Comparison of ENCODE assay signal across 23 cellular contexts in the genomic region with DNA sequence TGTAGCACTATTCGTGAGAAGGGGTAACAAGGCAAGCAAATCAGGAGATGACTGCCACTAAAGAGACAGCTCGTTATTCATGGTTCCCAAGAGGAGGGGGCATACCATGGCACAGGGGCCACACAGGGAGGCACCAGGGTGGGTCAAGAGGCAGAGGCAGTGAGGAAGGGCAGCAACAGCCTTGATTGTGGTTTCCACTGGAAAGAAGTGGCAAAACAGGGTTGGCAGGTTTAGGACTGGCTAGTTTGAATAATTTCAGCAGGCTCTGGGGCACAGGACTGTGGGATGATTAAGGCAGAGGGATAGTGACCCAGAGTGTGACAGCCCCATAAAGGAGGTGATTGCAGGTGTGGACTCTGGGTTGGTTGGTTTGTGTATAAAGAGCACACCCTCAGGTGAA.
DNase-seq lines count a peak whose midpoint lies in the region; ATAC-seq and TF ChIP-seq lines count a peak whose summit lies in the region.
"Had no signal": no experiment of that assay in that cellular context is flagged by ENCODE, and none has a peak within 500 bp of the region (broad histone marks: within the 10 kb centered on the region; RNA-seq: fewer than 3 reads in every experiment).

No MANE protein-coding gene starts in this region.

- no peak overlapping the region for H2AFZ ChIP-seq in mammary epithelial cell (ENCODE audit: low read depth, low read length)
- H2AFZ ChIP-seq: GM23338 had no signal

- CTCF ChIA-PET in mammary epithelial cell (lab: Charles Lee; ENCODE audit: low non-redundant PET) (no interaction called here), MCF 10A (lab: Yijun Ruan, JAX) (no interaction called here)

- H3K79me2 ChIP-seq in mammary epithelial cell (ENCODE audit: insufficient read depth, low read length) = no peaks in the 10 kb centered on the region

- POLR2A ChIA-PET in MCF 10A (lab: Yijun Ruan, JAX) = no interaction called here

- no peak overlapping the region for H3K27ac Mint-ChIP-seq in MCF 10A (ENCODE audit: low read depth, unreplicated experiment)
- H3K27ac Mint-ChIP-seq: CD4-positive, alpha-beta T cell; GM23338 had no signal

- ATAC-seq in mucosa of descending colon = no peak
- ATAC-seq in HG02588 (IDR thresholded peaks at IDR 0.05; ENCODE audit: unreplicated experiment) = no peak
- ATAC-seq: GM12878, GM23338, K562 had no signal

- H3K36me3 ChIP-seq in mammary epithelial cell (ENCODE audit: insufficient read depth, low read length) (no peaks in the 10 kb centered on the region), mucosa of descending colon (ENCODE audit: low read depth) (no peaks in the 10 kb centered on the region)
- H3K36me3 ChIP-seq: BLaER1, HAP-1 had no signal

- peaks cover 6% of the 10 kb centered on the region for H3K27me3 ChIP-seq in mammary epithelial cell (ENCODE audit: insufficient read depth, low read length)
- H3K27me3 ChIP-seq: BLaER1 had no signal

- no peak for TF ChIP-seq CTCF in mammary epithelial cell (conservative IDR thresholded peaks at IDR 0.05 in 1 of 2, IDR thresholded peaks at IDR 0.05 in 1 of 2; ENCODE audit: extremely low read depth in 1 of 2, insufficient read depth in 1 of 2, low read depth in 1 of 2, low read length in 2 of 2)
- no peak for TF ChIP-seq CTCF in MCF 10A (IDR thresholded peaks at IDR 0.05; ENCODE audit: unreplicated experiment)
- no peak for TF ChIP-seq CTCF in mucosa of descending colon (IDR thresholded peaks at IDR 0.05)

- H3K36me3 Mint-ChIP-seq in MCF 10A (ENCODE audit: insufficient read depth, unreplicated experiment) = no peaks in the 10 kb centered on the region

- H3K9me3 ChIP-seq in mammary epithelial cell (replicated peaks; ENCODE audit: insufficient read depth, low read length) = no peaks in the 10 kb centered on the region
- H3K9me3 ChIP-seq in mucosa of descending colon = no peaks in the 10 kb centered on the region
- H3K9me3 ChIP-seq: BLaER1, HAP-1 had no signal

- H3K27me3 Mint-ChIP-seq in MCF 10A (ENCODE audit: insufficient read depth, unreplicated experiment) = peaks cover 49% of the 10 kb centered on the region
- H3K27me3 Mint-ChIP-seq: CD4-positive, alpha-beta T cell had no signal

- BruUV-seq in mammary epithelial cell (replicated peaks; lab: Mats Ljungman, UMichigan) = no TSS peak
- no TSS peak for BruUV-seq in MCF 10A (replicated peaks; lab: Mats Ljungman, UMichigan)

- no peak overlapping the region for H3K9ac ChIP-seq in mammary epithelial cell (ENCODE audit: insufficient read depth, low read length)
- H3K9ac ChIP-seq: BLaER1 had no signal

- in situ Hi-C loops in mammary epithelial cell (cut with MboI; ENCODE audit: low sequenced_read_pairs in 2 of 2) = no loop called here

- no peak overlapping the region for H3K4me3 Mint-ChIP-seq in MCF 10A (ENCODE audit: unreplicated experiment)
- H3K4me3 Mint-ChIP-seq: CD4-positive, alpha-beta T cell; GM23338 had no signal

- dilution Hi-C loops in mammary epithelial cell (cut with HindIII; ENCODE audit: low sequenced_read_pairs) = no loop called here

- no peaks in the 10 kb centered on the region for H3K9me3 Mint-ChIP-seq in MCF 10A (ENCODE audit: unreplicated experiment)
- H3K9me3 Mint-ChIP-seq: CD4-positive, alpha-beta T cell; GM23338 had no signal

- H4K20me1 ChIP-seq in mammary epithelial cell (ENCODE audit: insufficient read depth, low read length) = no peaks in the 10 kb centered on the region
- H4K20me1 ChIP-seq: BLaER1 had no signal

- 34% methylated on average over 2 of the region's 2 CpGs for WGBS in mammary epithelial cell (ENCODE audit: low coverage, missing lambda C conversion rate)

- no peak overlapping the region for H3K27ac ChIP-seq in mammary epithelial cell (ENCODE audit: insufficient read depth, low read depth, low read length)
- H3K27ac ChIP-seq: BLaER1 had no signal

- intact Hi-C loops in mammary epithelial cell (cut with micrococcal nuclease) (no loop called here), MCF 10A (cut with micrococcal nuclease) (no loop called here), mucosa of descending colon (cut with DNase I, micrococcal nuclease) (no loop called here)

- no peaks in the 10 kb centered on the region for H3K4me1 ChIP-seq in mammary epithelial cell (ENCODE audit: insufficient read depth, low read length)
- H3K4me1 ChIP-seq in mucosa of descending colon (ENCODE audit: low read depth) = no peaks in the 10 kb centered on the region
- H3K4me1 ChIP-seq: BLaER1, HAP-1 had no signal

- H3K4me1 Mint-ChIP-seq in MCF 10A (ENCODE audit: insufficient read depth, unreplicated experiment) = no peaks in the 10 kb centered on the region

- H3K4me3 ChIP-seq in mammary epithelial cell (replicated peaks in 1 of 3; ENCODE audit: insufficient read depth in 1 of 3, low read depth in 2 of 3, low read length in 3 of 3) = no peak overlapping the region
- no peak overlapping the region for H3K4me3 ChIP-seq in mucosa of descending colon
- H3K4me3 ChIP-seq: BLaER1, GM12878, GM23338, HAP-1, K562 had no signal

- H3K4me2 ChIP-seq in mammary epithelial cell (ENCODE audit: insufficient read depth, low read depth, low read length) = no peak overlapping the region
- H3K4me2 ChIP-seq: BLaER1, GM23338 had no signal

- DNase-seq in mammary epithelial cell (peak; percentile 2), MCF 10A (ENCODE audit: unreplicated experiment) (no peak), NCI-H526 (lab: John Stamatoyannopoulos, UW) (peak; percentile 80 to 83), islet precursor cell (peak; percentile 70), mucosa of descending colon (no peak)
- no peak for DNase-seq in activated naive CD4-positive, alpha-beta T cell treated with anti-CD3 and anti-CD28 coated beads, Interleukin-2, amount 50 U/mL, for 16 hours
- DNase-seq: CD4-positive, alpha-beta T cell; GDM1; Kasumi-1; MV-4-11; NCI-H1105 treated with DMSO at 0.1 percent for 48 hours; NCI-H146; NCI-H1930; NCI-H2227 treated with DMSO at 0.1 percent for 48 hours; Right ventricle myocardium superior; RPMI8226; T-helper 1 cell had no signal

Comparison
In these comparisons a context has a peak if more than half of its experiments do, and no peak if none do; other contexts are left out.
1. DNase-seq: peak in mammary epithelial cell (single experiment), NCI-H526 (2 of 2) and islet precursor cell (single experiment); none in MCF 10A (single experiment), mucosa of descending colon (0 of 3) and activated naive CD4-positive, alpha-beta T cell treated with anti-CD3 and anti-CD28 coated beads, Interleukin-2, amount 50 U/mL, for 16 hours (single experiment).